ENCODE assay signal across 9 cellular contexts in genomic region chr15:41501191-41501917, GRCh38. TPM values are rescaled to one million over a fixed set of nuclear protein-coding genes. Genes with fewer than 3 reads are reported as not detected.
DNase-seq lines count a peak whose midpoint lies in the region; ATAC-seq and TF ChIP-seq lines count a peak whose summit lies in the region.
"Had no signal": no experiment of that assay in that cellular context is flagged by ENCODE, and none has a peak within 500 bp of the region (broad histone marks: within the 10 kb centered on the region; RNA-seq: fewer than 3 reads in every experiment).

No MANE protein-coding gene starts in this region.

- H2AFZ ChIP-seq in PC-3 (ENCODE audit: low read length) = no peak overlapping the region

- DNase-seq in activated B cell treated with CpG ODN at 0.5 μM for 24 hours (peak; percentile 40), fibroblast of mammary gland (ENCODE audit: low read depth) (peak; percentile 12), sigmoid colon (no peak), DMS79 (lab: John Stamatoyannopoulos, UW) (no peak), PC-3 (no peak)
- no peak for DNase-seq in effector CD4-positive, alpha-beta T cell

- H3K4me1 Mint-ChIP-seq in activated B cell treated with CpG ODN at 0.5 μM for 24 hours = peaks cover 38% of the 10 kb centered on the region

- TF ChIP-seq EP300 in sigmoid colon (IDR thresholded peaks at IDR 0.05) = no peak

- 30 to 78% methylated on average over 56 of the region's 56 CpGs for WGBS in sigmoid colon, 2 donors

- H3K9me3 ChIP-seq in sigmoid colon (no peaks in the 10 kb centered on the region), PC-3 (ENCODE audit: low read length) (no peaks in the 10 kb centered on the region)

- POLR2A ChIA-PET in activated B cell treated with CpG ODN at 0.5 μM for 24 hours (lab: Charles Lee) (interaction anchor here (1.2 to 1.4 kb wide), 2 partner anchors 10 to 43 kb away, joined by 4 read pairs; partner anchors contain the start of gene RPAP1), PC-3 (lab: Charles Lee; ENCODE audit: unreplicated experiment) (no interaction called here)

- H3K4me3 ChIP-seq in fibroblast of mammary gland (ENCODE audit: control insufficient read depth, low read depth, low read length) (no peak overlapping the region), sigmoid colon (peak overlapping the region in 3 of 4 donors; percentile 4 to 28 (median 26)), PC-3 (ENCODE audit: low read length) (no peak overlapping the region)

- no peaks in the 10 kb centered on the region for H3K9me2 ChIP-seq in PC-3 (replicated peaks; ENCODE audit: low read length)

- H3K4me1 ChIP-seq in sigmoid colon (peaks cover 0 to 22% (median 19%) of the 10 kb centered on the region in 4 donors), PC-3 (ENCODE audit: insufficient read depth, low read length) (no peaks in the 10 kb centered on the region)

- H3K27ac Mint-ChIP-seq in activated B cell treated with CpG ODN at 0.5 μM for 24 hours = no peak overlapping the region

- H3K4me2 ChIP-seq in PC-3 (ENCODE audit: low read length) = no peak overlapping the region
- H3K4me2 ChIP-seq: KMS-11 had no signal

- peaks cover 29% of the 10 kb centered on the region for H3K27me3 Mint-ChIP-seq in activated B cell treated with CpG ODN at 0.5 μM for 24 hours

- H3K9ac ChIP-seq in PC-3 (ENCODE audit: low read length) = no peak overlapping the region
- H3K9ac ChIP-seq: KMS-11 had no signal

- no peaks in the 10 kb centered on the region for H3K79me2 ChIP-seq in PC-3 (ENCODE audit: low read length)

- no peaks in the 10 kb centered on the region for H3F3A ChIP-seq in PC-3 (ENCODE audit: low read length, unreplicated experiment)

- no peak overlapping the region for H3K27ac ChIP-seq in sigmoid colon
- no peak overlapping the region for H3K27ac ChIP-seq in PC-3 (ENCODE audit: low read length)
- H3K27ac ChIP-seq: KMS-11 had no signal

- CTCF ChIA-PET in activated B cell treated with CpG ODN at 0.5 μM for 24 hours (lab: Charles Lee) (no interaction called here), PC-3 (lab: Charles Lee) (no interaction called here)

- H3K36me3 ChIP-seq in sigmoid colon (no peaks in the 10 kb centered on the region), PC-3 (ENCODE audit: low read depth, low read length) (no peaks in the 10 kb centered on the region)

- ATAC-seq in GM18511 (IDR thresholded peaks at IDR 0.05; ENCODE audit: unreplicated experiment) = peak; percentile 51
- peak; percentile 61 for ATAC-seq in activated B cell treated with CpG ODN at 0.5 μM for 24 hours (ENCODE audit: low read depth)
- ATAC-seq in PC-3 = no peak
- no peak for ATAC-seq in HG03095 (IDR thresholded peaks at IDR 0.05; ENCODE audit: unreplicated experiment)

- no peak for TF ChIP-seq CTCF in activated B cell treated with CpG ODN at 0.5 μM for 24 hours (IDR thresholded peaks at IDR 0.05)
- no peak for TF ChIP-seq CTCF in fibroblast of mammary gland (conservative IDR thresholded peaks at IDR 0.05; ENCODE audit: control insufficient read depth, insufficient read depth, low read depth, low read length)
- TF ChIP-seq CTCF in sigmoid colon (IDR thresholded peaks at IDR 0.05) = no peak
- TF ChIP-seq CTCF in PC-3 (conservative IDR thresholded peaks at IDR 0.05; ENCODE audit: low read depth, low read length) = no peak

- H3K36me3 Mint-ChIP-seq in activated B cell treated with CpG ODN at 0.5 μM for 24 hours (ENCODE audit: low read depth) = no peaks in the 10 kb centered on the region

- no peaks in the 10 kb centered on the region for H3K9me3 Mint-ChIP-seq in activated B cell treated with CpG ODN at 0.5 μM for 24 hours

- H3K4me3 Mint-ChIP-seq in activated B cell treated with CpG ODN at 0.5 μM for 24 hours = peak overlapping the region; percentile 81

- H4K20me1 ChIP-seq in PC-3 (ENCODE audit: low read length) = no peaks in the 10 kb centered on the region

- H3K27me3 ChIP-seq in sigmoid colon (peaks cover 18 to 78% (median 50%) of the 10 kb centered on the region in 3 donors), PC-3 (ENCODE audit: low read length) (no peaks in the 10 kb centered on the region)

- intact Hi-C loops in activated B cell treated with CpG ODN at 0.5 μM for 24 hours (cut with micrococcal nuclease) = no loop called here
- intact Hi-C loops in sigmoid colon (cut with DNase I) = no loop called here
- intact Hi-C loops in PC-3 (cut with micrococcal nuclease) = no loop called here

- BruUV-seq in PC-3 (replicated peaks; lab: Mats Ljungman, UMichigan) = no TSS peak

- TF ChIP-seq POLR2A in sigmoid colon (IDR thresholded peaks at IDR 0.05) = no peak

RNA-seq across cellular contexts. Expression of gene ITPKA, which starts 7.7 kb away (rescaled TPM):
- total RNA-seq in activated B cell treated with CpG ODN at 0.5 μM for 24 hours (0.18 TPM in 1 of 2 replicates, not detected in the other), sigmoid colon (1 to 10 TPM in 2 of 4 donors, under 1 TPM in 1, not detected in 1; 0.49 to 1.4 (median 1.4) TPM), PC-3 (2014; rRNA removed) (7.8 and 16.8 TPM in 2 replicates)
- 10 to 100 TPM; 11.3 to 52.9 (median 28.4) TPM for polyA plus RNA-seq in sigmoid colon

RNA-seq across cellular contexts. Expression of gene LTK, which starts 12.3 kb away (rescaled TPM):
- total RNA-seq in activated B cell treated with CpG ODN at 0.5 μM for 24 hours (1.9 and 2.2 TPM in 2 replicates), sigmoid colon (1 to 10 TPM in 3 of 4 donors, not detected in 1; 1.6 to 2.5 (median 1.8) TPM), PC-3 (2014; rRNA removed) (0.07 and 0.29 TPM in 2 replicates)
- polyA plus RNA-seq in sigmoid colon = 1 to 10 TPM; 4.1 to 4.8 (median 4.6) TPM

RNA-seq across cellular contexts. Expression of gene RPAP1, which starts 42.7 kb away (rescaled TPM):
- total RNA-seq in activated B cell treated with CpG ODN at 0.5 μM for 24 hours = 56.1 TPM in 2 replicates
- total RNA-seq in sigmoid colon = 10 to 100 TPM; 13.8 to 22.2 (median 15.4) TPM
- polyA plus RNA-seq in sigmoid colon = 10 to 100 TPM in 1 of 3 donors, 1 to 10 TPM in 2; 4.2 to 18.8 (median 4.2) TPM
- total RNA-seq in PC-3 (2014; rRNA removed) = 28.4 and 51.1 TPM in 2 replicates

RNA-seq across cellular contexts. Expression of gene TYRO3, which starts 57.7 kb away (rescaled TPM):
- total RNA-seq in activated B cell treated with CpG ODN at 0.5 μM for 24 hours = 0.22 TPM in 1 of 2 replicates, not detected in the other
- total RNA-seq in sigmoid colon = 1 to 10 TPM; 3.9 to 6.6 (median 4.3) TPM
- 1 to 10 TPM; 1.4 to 4.4 (median 1.8) TPM for polyA plus RNA-seq in sigmoid colon
- total RNA-seq in PC-3 (2014; rRNA removed) = 20.0 and 23.5 TPM in 2 replicates

Comparison
In these comparisons a context has a peak if more than half of its experiments do, and no peak if none do; other contexts are left out.
1. ATAC-seq: peak in GM18511 (single experiment) and activated B cell treated with CpG ODN at 0.5 μM for 24 hours (single experiment); none in PC-3 (single experiment) and HG03095 (single experiment).
2. DNase-seq: peak in activated B cell treated with CpG ODN at 0.5 μM for 24 hours (single experiment) and fibroblast of mammary gland (single experiment); none in sigmoid colon (single experiment), DMS79 (single experiment), PC-3 (single experiment) and effector CD4-positive, alpha-beta T cell (single experiment).
3. H3K4me3 ChIP-seq: peak in sigmoid colon (3 of 4); none in fibroblast of mammary gland (single experiment) and PC-3 (single experiment).